In the genomic region with DNA sequence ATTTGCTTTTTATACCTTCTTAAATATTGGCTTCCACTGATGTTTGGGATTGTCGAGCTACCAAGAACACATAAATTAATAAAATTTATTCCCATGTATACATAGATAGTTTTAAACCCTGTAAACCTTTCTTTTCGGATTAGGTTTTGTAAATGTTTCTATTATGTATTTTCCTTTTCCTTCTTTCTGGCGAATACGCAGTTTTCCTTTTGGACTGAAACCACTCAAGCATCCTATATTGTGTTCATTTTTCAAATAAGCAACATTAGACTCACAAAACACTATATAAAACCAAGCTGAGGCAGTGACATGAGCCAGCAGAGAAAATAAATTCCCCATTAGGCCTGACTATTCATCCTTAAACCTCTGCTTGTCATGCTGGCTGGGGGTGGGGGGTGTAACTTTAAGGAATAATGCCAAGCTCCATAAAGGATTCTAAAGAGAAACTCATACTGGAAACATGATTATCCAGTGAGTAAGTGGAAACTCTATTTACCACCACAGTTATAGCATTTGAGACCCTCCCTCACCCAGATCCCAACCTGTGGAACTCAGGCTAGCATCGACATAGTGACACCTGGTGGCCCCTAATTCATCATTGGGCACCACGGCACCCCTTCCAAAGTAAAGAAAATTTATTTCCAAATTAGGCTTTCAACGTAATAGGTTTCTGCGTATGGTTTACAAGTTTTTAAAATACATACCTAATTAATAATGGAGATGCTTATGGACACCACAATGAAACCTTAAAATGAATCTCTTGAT, we compare ENCODE assay signal across 25 cellular contexts.
DNase-seq lines count a peak whose midpoint lies in the region; ATAC-seq, FAIRE-seq and TF ChIP-seq lines count a peak whose summit lies in the region.
"Had no signal": no experiment of that assay in that cellular context is flagged by ENCODE, and none has a peak within 500 bp of the region (broad histone marks: within the 10 kb centered on the region; RNA-seq: fewer than 3 reads in every experiment).

No MANE protein-coding gene starts in this region.

- H4K20me1 ChIP-seq in H1 (replicated peaks in 1 of 2; ENCODE audit: control insufficient read depth in 1 of 2, insufficient read depth in 2 of 2, low read length in 2 of 2): no peaks in the 10 kb centered on the region

- H4K91ac ChIP-seq in H1 (replicated peaks; ENCODE audit: insufficient read length, low read length): no peak overlapping the region

- H3K9ac ChIP-seq in H1 (replicated peaks in 1 of 4; ENCODE audit: extremely low read depth in 1 of 4, low read depth in 3 of 4, low read length in 3 of 4): no peak overlapping the region

- H2AK5ac ChIP-seq in H1 (ENCODE audit: low read depth, low read length): no peak overlapping the region

- no peaks in the 10 kb centered on the region for H3K23me2 ChIP-seq in H1 (ENCODE audit: low read depth, low read length)

- no peak overlapping the region for H2BK12ac ChIP-seq in H1 (ENCODE audit: low read depth, low read length)

- no peak overlapping the region for H2BK20ac ChIP-seq in H1 (ENCODE audit: low read length)

- H2BK5ac ChIP-seq in H1 (ENCODE audit: low read depth, low read length): no peak overlapping the region

- no peak overlapping the region for H3K4me2 ChIP-seq in H1 (ENCODE audit: insufficient read depth in 1 of 2, low read depth in 2 of 2, low read length in 2 of 2)

- POLR2A ChIA-PET in H1 (lab: Charles Lee; ENCODE audit: partially characterized antibody) (no interaction called here), GM10248 (lab: Yijun Ruan, JAX) (no interaction called here)

- no peak overlapping the region for H3K18ac ChIP-seq in H1 (ENCODE audit: extremely low read depth, low read length)

- no peak overlapping the region for H2BK15ac ChIP-seq in H1 (ENCODE audit: low read length)

- H3K79me1 ChIP-seq in H1 (ENCODE audit: low read depth, low read length): no peaks in the 10 kb centered on the region

- peak; percentile 74 to 79 for TF ChIP-seq RAD21 in H1 (IDR thresholded peaks at IDR 0.05 in 1 of 2, conservative IDR thresholded peaks at IDR 0.05 in 1 of 2; ENCODE audit: low read depth in 2 of 2, low read length in 2 of 2)

- H3K14ac ChIP-seq in H1 (ENCODE audit: insufficient read length): no peak overlapping the region

- H2BK120ac ChIP-seq in H1 (replicated peaks; ENCODE audit: low read depth, low read length): no peak overlapping the region

- no peak overlapping the region for H3K4ac ChIP-seq in H1 (replicated peaks; ENCODE audit: insufficient read length, low read depth, low read length)

- ATAC-seq in activated CD4-positive, CD25-positive, alpha-beta regulatory T cell treated with anti-CD3 and anti-CD28 coated beads, Interleukin-2, amount 50 U/mL, for 24 hours: no peak
- ATAC-seq: body of pancreas; naive thymus-derived CD8-positive, alpha-beta T cell; stimulated activated naive CD8-positive, alpha-beta T cell treated with anti-CD3 and anti-CD28 coated beads, Interleukin-15, Interleukin-2, amounts not matched to agents 100 U/mL and 50 U/mL, for 24 hours had no signal

- no peak for TF ChIP-seq EP300 in H1 (IDR thresholded peaks at IDR 0.05; ENCODE audit: borderline replicate concordance in 1 of 2, low read depth in 2 of 2, low read length in 2 of 2)

- H3K23ac ChIP-seq in H1 (ENCODE audit: insufficient read length): no peak overlapping the region

- H3K36me3 ChIP-seq in GM06990 (ENCODE audit: control insufficient read depth, insufficient read depth, low read length) (no peaks in the 10 kb centered on the region), H1 (ENCODE audit: control insufficient read depth in 2 of 4, insufficient read depth in 4 of 4, low read length in 3 of 4) (no peaks in the 10 kb centered on the region)
- H3K36me3 ChIP-seq: HAP-1 had no signal

- no peak overlapping the region for H2AFZ ChIP-seq in H1 (ENCODE audit: low read length)

- TF ChIP-seq CTCF in GM06990 (IDR thresholded peaks at IDR 0.05; ENCODE audit: insufficient read depth, low read length, poor library complexity, severe bottlenecking): peak; percentile 12
- 0 out of 2 replicates have a peak, but pooled peaks have one; percentile 16 for TF ChIP-seq CTCF in LNCaP clone FGC (IDR thresholded peaks at IDR 0.05; ENCODE audit: control insufficient read depth, extremely low read depth, insufficient read depth)
- peak; percentile 54 to 55 (median 54) for TF ChIP-seq CTCF in H1 (IDR thresholded peaks at IDR 0.05; ENCODE audit: control extremely low read depth in 1 of 3, insufficient read depth in 1 of 3, low read depth in 1 of 3, low read length in 3 of 3)
- TF ChIP-seq CTCF in GM10248 (IDR thresholded peaks at IDR 0.05; ENCODE audit: control extremely low read depth, extremely low read depth, low read depth, missing control alignments): no peak
- TF ChIP-seq CTCF in GM20000 (IDR thresholded peaks at IDR 0.05; ENCODE audit: extremely low read depth, missing control alignments): no peak

- no peaks in the 10 kb centered on the region for H3K79me2 ChIP-seq in H1 (ENCODE audit: control insufficient read depth in 1 of 2, insufficient read depth in 2 of 2, low read length in 2 of 2)

- no peaks in the 10 kb centered on the region for H3K9me3 ChIP-seq in H1 (ENCODE audit: insufficient read depth in 2 of 2, low read depth in 1 of 2, low read length in 1 of 2)
- H3K9me3 ChIP-seq: body of pancreas, HAP-1, testis had no signal

- H4K5ac ChIP-seq in H1 (ENCODE audit: insufficient read length, low read depth, low read length): no peak overlapping the region

- no peak for TF ChIP-seq POLR2A in H1 (IDR thresholded peaks at IDR 0.05; ENCODE audit: control extremely low read depth in 1 of 2, low read depth in 2 of 2, low read length in 2 of 2)

- CTCF ChIA-PET in H1 (lab: Charles Lee; ENCODE audit: partially characterized antibody) (interaction anchor here (0.5 to 1.4 kb wide), 4 partner anchors 9 to 851 kb away, joined by 3 to 5 read pairs (median 3); no protein-coding TSS in a partner anchor), GM10248 (lab: Yijun Ruan, JAX) (interaction anchor here (1.1 kb wide), 1 partner anchor 9 kb away, joined by 3 read pairs; no protein-coding TSS in a partner anchor)

- no peak overlapping the region for H3K56ac ChIP-seq in H1 (replicated peaks; ENCODE audit: insufficient read length, low read depth, low read length)

- no peaks in the 10 kb centered on the region for H3K4me1 ChIP-seq in H1 (replicated peaks in 1 of 4; ENCODE audit: control insufficient read depth in 3 of 4, insufficient read depth in 4 of 4, low read length in 3 of 4)
- H3K4me1 ChIP-seq: body of pancreas, HAP-1, testis had no signal

- WGBS in H1 (ENCODE audit: extremely low coverage in 1 of 2, insufficient coverage in 1 of 2, insufficient read length in 1 of 2, insufficient replicate concordance in 2 of 2, low coverage in 1 of 2, low lambda C conversion rate in 2 of 2, missing lambda C conversion rate in 1 of 2), 2 experiments: 82% methylated on average over 8 of the region's 8 CpGs; no CpG with 5 or more reads in 1 of the 2 experiments

- FAIRE-seq in H1 (lab: Jason Lieb, UNC): peak; percentile 7
- FAIRE-seq: frontal cortex, GM12892, islet of Langerhans, urothelium cell line had no signal

- no peak overlapping the region for H4K8ac ChIP-seq in H1 (ENCODE audit: extremely low read depth, insufficient read depth, low read length)

- no peak for DNase-seq in GM06990 (ENCODE audit: extremely low read depth, insufficient read length)
- DNase-seq in LNCaP clone FGC (ENCODE audit: low read depth): no peak
- no peak for DNase-seq in H1 (ENCODE audit: low read depth in 1 of 2, low spot score in 2 of 2)
- peak; percentile 21 for DNase-seq in left kidney (ENCODE audit: low read depth, low spot score)
- no peak for DNase-seq in GM10248 (ENCODE audit: extremely low spot score)
- no peak for DNase-seq in nucleus accumbens (lab: John Stamatoyannopoulos, UW)
- no peak for DNase-seq in GM20000 (ENCODE audit: low spot score)
- DNase-seq: activated CD4-positive, alpha-beta T cell treated with anti-CD3 and anti-CD28 coated beads for 48 hours; activated naive CD4-positive, alpha-beta T cell; activated T-cell treated with anti-CD3 and anti-CD28 coated beads, Interleukin-2, amount 50 U/mL, for 1 hour; body of pancreas; effector memory CD4-positive, alpha-beta T cell; hippocampal formation; Karpas-422; naive thymus-derived CD8-positive, alpha-beta T cell; NCI-H146; NCI-H446; stimulated activated naive CD8-positive, alpha-beta T cell treated with anti-CD3 and anti-CD28 coated beads, Interleukin-15, Interleukin-2, amounts not matched to agents 100 U/mL and 50 U/mL, for 24 hours; testis had no signal

- H3K27ac ChIP-seq in H1 (ENCODE audit: low read depth, low read length): no peak overlapping the region
- H3K27ac ChIP-seq: body of pancreas, testis had no signal

- H3K4me3 ChIP-seq in GM06990 (replicated peaks; ENCODE audit: low read depth, low read length) (no peak overlapping the region), LNCaP clone FGC (ENCODE audit: low read depth, low read length) (no peak overlapping the region), H1 (ENCODE audit: extremely low read depth in 1 of 4, insufficient read depth in 2 of 4, low read depth in 3 of 4, low read length in 4 of 4) (no peak overlapping the region)
- H3K4me3 ChIP-seq: body of pancreas, HAP-1, testis had no signal

- H3K27me3 ChIP-seq in GM06990 (replicated peaks; ENCODE audit: control insufficient read depth, insufficient read depth, low read length) (no peaks in the 10 kb centered on the region), H1 (replicated peaks in 1 of 4; ENCODE audit: control insufficient read depth in 3 of 4, extremely low read depth in 1 of 4, insufficient read depth in 3 of 4, low read length in 3 of 4) (no peaks in the 10 kb centered on the region)
- H3K27me3 ChIP-seq: body of pancreas, testis had no signal

TF ChIP-seq in H1, 55 proteins besides CTCF, POLR2A, EP300 and RAD21 (continues in another document):
- TF ChIP-seq GTF2F1 (IDR thresholded peaks at IDR 0.05; ENCODE audit: borderline replicate concordance, low read depth, low read length) (no peak), JUN (IDR thresholded peaks at IDR 0.05; ENCODE audit: low read depth, low read length) (no peak), TEAD4 (IDR thresholded peaks at IDR 0.05; ENCODE audit: low read depth, low read length) (no peak), KDM1A (IDR thresholded peaks at IDR 0.05; ENCODE audit: borderline replicate concordance, low read length) (no peak), TBP (IDR thresholded peaks at IDR 0.05; ENCODE audit: low read depth, low read length) (no peak), BCL11A (IDR thresholded peaks at IDR 0.05; ENCODE audit: low read depth in 2 of 2, low read length in 2 of 2) (no peak), YY1 (IDR thresholded peaks at IDR 0.05; ENCODE audit: low read depth, low read length) (no peak), RBBP5 (IDR thresholded peaks at IDR 0.05; ENCODE audit: borderline replicate concordance, low read depth, low read length) (no peak), NRF1 (IDR thresholded peaks at IDR 0.05; ENCODE audit: low read depth, low read length) (no peak), MAFK (IDR thresholded peaks at IDR 0.05; ENCODE audit: low read depth, low read length) (no peak), SUZ12 (IDR thresholded peaks at IDR 0.05; ENCODE audit: low read length) (no peak), TAF1 (IDR thresholded peaks at IDR 0.05; ENCODE audit: low read depth, low read length) (no peak), BRCA1 (IDR thresholded peaks at IDR 0.05; ENCODE audit: low read depth, low read length) (no peak)

Comparison
In these comparisons a context has a peak if more than half of its experiments do, and no peak if none do; other contexts are left out.
1. CTCF ChIP-seq: peak in GM06990 (single experiment), LNCaP clone FGC (single experiment) and H1 (3 of 3); none in GM10248 (single experiment) and GM20000 (single experiment).